In genomic region chr10:100129424-100129823, GRCh38 we compare ENCODE assay signal across 15 cellular contexts. TPM values are rescaled to one million over a fixed set of nuclear protein-coding genes. Genes with fewer than 3 reads are reported as not detected.
"Had no signal": no experiment of that assay in that cellular context is flagged by ENCODE, and none has a peak within 500 bp of the region (broad histone marks: within the 10 kb centered on the region; RNA-seq: fewer than 3 reads in every experiment).

No MANE protein-coding gene starts in this region.

- H3K36me3 ChIP-seq: thoracic aorta, vagina had no signal

- H3K9me3 ChIP-seq: thoracic aorta, vagina had no signal

- H3K4me1 ChIP-seq: vagina had no signal

- H3K27ac ChIP-seq: thoracic aorta, vagina had no signal

- H3K27me3 ChIP-seq: vagina had no signal

- ATAC-seq: effector memory CD8-positive, alpha-beta T cell; left lobe of liver; natural killer cell treated with Interleukin-12 subunit alpha and Interleukin-12 subunit beta and Interleukin-15 and Interleukin-18, amount 100 ng/mL, for 72 hours; WTC11 had no signal

- DNase-seq: activated CD4-positive, alpha-beta T cell treated with anti-CD3 and anti-CD28 coated beads, Interleukin-2, amount 10 ng/mL, durations not matched to agents 24 days and 14 days; activated naive CD4-positive, alpha-beta T cell treated with anti-CD3 and anti-CD28 coated beads, Interleukin-2, amount 10 ng/mL, durations not matched to agents 7 days and 5 days; central memory CD4-positive, alpha-beta T cell; effector memory CD8-positive, alpha-beta T cell; mesenchymal stem cell; stimulated activated CD4-positive, alpha-beta T cell treated with anti-CD3 and anti-CD28 coated beads, Interleukin-15, amount 100 ng/mL, for 24 hours; stimulated activated CD4-positive, alpha-beta T cell treated with anti-CD3 and anti-CD28 coated beads, Interleukin-4, amount 100 ng/mL, for 24 hours had no signal

- H3K4me3 ChIP-seq: thoracic aorta, vagina had no signal

RNA-seq across cellular contexts. Expression of gene CPN1, which starts 47.8 kb away (rescaled TPM):
- total RNA-seq: activated CD4-positive, alpha-beta T cell treated with anti-CD3 and anti-CD28 coated beads, Interleukin-2, amount 10 ng/mL, durations not matched to agents 24 days and 14 days; activated CD8-positive, alpha-beta memory T cell treated with anti-CD3 and anti-CD28 coated beads for 36 hours; activated T-helper 2 cell treated with anti-CD3 and anti-CD28 coated beads, Interferon-gamma antibody, Interleukin-2, Interleukin-4, amounts not matched to agents 10 μg/mL and 5 μg/mL and 100 μg/mL, durations not matched to agents 14 hours and 24 hours and 36 hours; natural killer cell treated with Interleukin-12 subunit alpha and Interleukin-12 subunit beta and Interleukin-15 and Interleukin-18, amount 100 ng/mL, for 72 hours; osteoblast; thoracic aorta; vagina had no signal
